In genomic region chr9:111895996-111896941, GRCh38 we compare ENCODE assay signal across 8 cellular contexts. TPM values are rescaled to one million over a fixed set of nuclear protein-coding genes. Genes with fewer than 3 reads are reported as not detected.
DNase-seq lines count a peak whose midpoint lies in the region; ATAC-seq, FAIRE-seq and TF ChIP-seq lines count a peak whose summit lies in the region.

Gene UGCG (plus strand): TSS chr9:111896814. CDS start chr9:111897216, 402 bp downstream.

- no peaks in the 10 kb centered on the region for H3K9me3 ChIP-seq in keratinocyte (ENCODE audit: control insufficient read depth, low read depth, low read length)

- H3K4me1 ChIP-seq in keratinocyte (ENCODE audit: control insufficient read depth, extremely low read depth, insufficient read depth, low read length): peaks cover 34% of the 10 kb centered on the region

- no peak for FAIRE-seq in keratinocyte (lab: Jason Lieb, UNC)

- H3K4me1 Mint-ChIP-seq in central memory CD8-positive, alpha-beta T cell: peaks cover 19% of the 10 kb centered on the region

- DNase-seq in ACHN (peak; percentile 85), NCI-H2227 treated with DMSO at 0.1 percent for 48 hours (lab: John Stamatoyannopoulos, UW) (peak; percentile 88), keratinocyte (ENCODE audit: low read depth, low spot score) (no peak)
- peak; percentile 78 to 83 for DNase-seq in central memory CD8-positive, alpha-beta T cell (ENCODE audit: low spot score in 2 of 2)
- DNase-seq in stimulated activated CD4-positive, alpha-beta T cell treated with anti-CD3 and anti-CD28 coated beads, Interleukin-15, amount 100 ng/mL, for 1 hour (ENCODE audit: low read depth in 1 of 2, low spot score in 1 of 2): peak; percentile 79 to 85

- H3K9me1 ChIP-seq in keratinocyte (ENCODE audit: control insufficient read depth, extremely low read depth, insufficient read depth, low read length): peaks cover 2% of the 10 kb centered on the region

- peak within 1 kb of the TSS; percentile 83 to 99 (median 85) for H3K4me3 ChIP-seq in keratinocyte (ENCODE audit: control insufficient read depth in 2 of 3, extremely low read depth in 1 of 3, insufficient read depth in 2 of 3, low read depth in 1 of 3, low read length in 3 of 3)

- dilution Hi-C loops in keratinocyte (cut with MboI; ENCODE audit: extremely low pct_ligation_motif_present, low sequenced_read_pairs): no loop called here

- H3K4me2 ChIP-seq in keratinocyte (ENCODE audit: control insufficient read depth, extremely low read depth, insufficient read depth, low read depth, low read length): peak within 1 kb of the TSS; percentile 96

- ATAC-seq in GM18868 (IDR thresholded peaks at IDR 0.05; ENCODE audit: unreplicated experiment): peak; percentile 85
- ATAC-seq in HG03108 (IDR thresholded peaks at IDR 0.05; ENCODE audit: unreplicated experiment): peak; percentile 78
- ATAC-seq in activated CD4-positive, CD25-positive, alpha-beta regulatory T cell treated with anti-CD3 and anti-CD28 coated beads, Interleukin-2, amount 50 U/mL, for 24 hours: peak; percentile 91
- ATAC-seq in central memory CD8-positive, alpha-beta T cell (replicated peaks; ENCODE audit: extremely low read depth, poor library complexity, severe bottlenecking): peak; percentile 91

- H3K36me3 ChIP-seq in keratinocyte (ENCODE audit: control insufficient read depth in 2 of 2, extremely low read depth in 1 of 2, insufficient read depth in 2 of 2, low read length in 2 of 2): no peaks in the 10 kb centered on the region

- H3K79me2 ChIP-seq in keratinocyte (ENCODE audit: control insufficient read depth, insufficient read depth, low read length): peaks cover 47% of the 10 kb centered on the region

- H3K36me3 Mint-ChIP-seq in central memory CD8-positive, alpha-beta T cell (ENCODE audit: insufficient read depth): peaks cover 4% of the 10 kb centered on the region

- peak within 1 kb of the TSS; percentile 59 for H2AFZ ChIP-seq in keratinocyte (ENCODE audit: control insufficient read depth, low read length)

- no peak within 1 kb of the TSS for H3K27ac Mint-ChIP-seq in central memory CD8-positive, alpha-beta T cell (ENCODE audit: low read depth)

- H4K20me1 ChIP-seq in keratinocyte (ENCODE audit: control insufficient read depth, extremely low read depth, insufficient read depth, low read length): peaks cover 12% of the 10 kb centered on the region

- H3K27me3 Mint-ChIP-seq in central memory CD8-positive, alpha-beta T cell: no peaks in the 10 kb centered on the region

- in situ Hi-C loops in ACHN (cut with HindIII; ENCODE audit: low pct_ligation_motif_present, low pct_unique_long_range_greater_than_20kb, low sequenced_read_pairs): no loop called here

- H3K9ac ChIP-seq in keratinocyte (ENCODE audit: control insufficient read depth, extremely low read depth, insufficient read depth, low read length): peak within 1 kb of the TSS; percentile 90

- no peak for TF ChIP-seq CTCF in keratinocyte (optimal IDR thresholded peaks at IDR 0.05 in 1 of 3, IDR thresholded peaks at IDR 0.05 in 1 of 3, conservative IDR thresholded peaks at IDR 0.05 in 1 of 3; ENCODE audit: extremely low read depth in 1 of 3, insufficient read depth in 2 of 3, low read length in 3 of 3)

- H3K9me3 Mint-ChIP-seq in central memory CD8-positive, alpha-beta T cell: no peaks in the 10 kb centered on the region

- no peak within 1 kb of the TSS for H3K4me3 Mint-ChIP-seq in central memory CD8-positive, alpha-beta T cell

- H3K27me3 ChIP-seq in keratinocyte (ENCODE audit: control insufficient read depth, extremely low read depth, insufficient read depth, low read length): no peaks in the 10 kb centered on the region

- peak within 1 kb of the TSS; percentile 96 for H3K27ac ChIP-seq in keratinocyte (ENCODE audit: control insufficient read depth, insufficient read depth, low read length)

RNA-seq across cellular contexts. Expression of gene UGCG, which starts in this region (rescaled TPM):
- polyA plus RNA-seq in keratinocyte: 29.0 to 49.8 TPM (median 30.1 TPM) in 3 replicates
- 145 TPM for polyA plus RNA-seq in keratinocyte (2011; ENCODE audit: low read depth)
- polyA plus RNA-seq in keratinocyte (2011; cell fraction: cytosol; rRNA removed): 13.4 and 26.8 TPM in 2 replicates
- 33.9 and 53.9 TPM in 2 replicates for polyA plus RNA-seq in keratinocyte (2011; cell fraction: nucleus; rRNA removed)
- 21.3 and 63.4 TPM in 2 replicates for polyA plus RNA-seq in keratinocyte (2012; ENCODE audit: low replicate concordance)
- 11.8 to 40.9 TPM (median 19.6 TPM) in 3 replicates for polyA minus RNA-seq in keratinocyte
- polyA minus RNA-seq in keratinocyte (2011; cell fraction: cytosol; rRNA and poly(A)+ RNA removed): 46.6 TPM
- polyA minus RNA-seq in keratinocyte (2011; cell fraction: nucleus; rRNA and poly(A)+ RNA removed): 46.6 and 79.5 TPM in 2 replicates
